ENCODE assay signal across 8 cellular contexts in genomic region chr10:50624866-50625491, GRCh38. TPM values are rescaled to one million over a fixed set of nuclear protein-coding genes. Genes with fewer than 3 reads are reported as not detected.
DNase-seq lines count a peak whose midpoint lies in the region; ATAC-seq lines count a peak whose summit lies in the region.

No MANE protein-coding gene starts in this region.

- CTCF ChIA-PET in T-cell (lab: Charles Lee): interaction anchor here (0.9 to 1.7 kb wide), 5 partner anchors 12 to 112 kb away, joined by 3 to 5 read pairs (median 3); no protein-coding TSS in a partner anchor

- H3K27me3 Mint-ChIP-seq in T-cell: no peaks in the 10 kb centered on the region

- peak overlapping the region; percentile 95 for H3K27ac Mint-ChIP-seq in T-cell

- peaks cover 1% of the 10 kb centered on the region for H3K4me1 ChIP-seq in right cardiac atrium (ENCODE audit: control insufficient read depth, insufficient read depth, low read length)

- ATAC-seq in T-cell (replicated peaks in 1 of 4) (peak; percentile 22 to 40 (median 34)), right cardiac atrium (peak; percentile 85 to 86)

- WGBS in right cardiac atrium: under 1% methylated on average over 58 of the region's 58 CpGs

- H3K27ac ChIP-seq in angular gyrus (ENCODE audit: low read depth, low read length): peak overlapping the region; percentile 96
- H3K27ac ChIP-seq in right cardiac atrium (ENCODE audit: low read length): peak overlapping the region; percentile 97

- POLR2A ChIA-PET in T-cell (lab: Charles Lee): interaction anchor here in 1 of 2 donors (0.6 kb wide), 1 partner anchor 18 kb away, joined by 4 read pairs; no protein-coding TSS in a partner anchor

- peaks cover 3% of the 10 kb centered on the region for H3K36me3 Mint-ChIP-seq in T-cell

- intact Hi-C loops in right cardiac atrium (cut with DNase I): loop anchor here (5.0 to 10.0 kb wide), 6 partner anchors 68 to 300 kb away; no protein-coding TSS in a partner anchor

- peaks cover 25 to 34% (median 27%) of the 10 kb centered on the region in 3 donors for H3K4me1 Mint-ChIP-seq in T-cell

- H3K9me3 ChIP-seq in right cardiac atrium (ENCODE audit: control insufficient read depth, low read length): no peaks in the 10 kb centered on the region

- peak overlapping the region; percentile 95 for H3K4me3 ChIP-seq in right cardiac atrium (ENCODE audit: low read length)

- DNase-seq in DMS79 treated with DMSO at 0.1 percent for 48 hours (lab: John Stamatoyannopoulos, UW) (peak; percentile 34), DMS79 (lab: John Stamatoyannopoulos, UW) (no peak), HCEC 1CT (peak; percentile 82), M059J (ENCODE audit: low read depth) (peak; percentile 74), T-cell (peak; percentile 32 to 70 (median 53)), right cardiac atrium (peak in 2 of 3 donors; percentile 64 to 87), putamen (ENCODE audit: low spot score) (peak; percentile 80)

- H3K4me3 Mint-ChIP-seq in T-cell: peak overlapping the region; percentile 90 to 99 (median 93)

- no peaks in the 10 kb centered on the region for H3K27me3 ChIP-seq in right cardiac atrium (ENCODE audit: control insufficient read depth, insufficient read depth)

- H3K9me3 Mint-ChIP-seq in T-cell: no peaks in the 10 kb centered on the region

RNA-seq across cellular contexts. Expression of gene SGMS1, which starts 1.2 kb away (rescaled TPM):
- 21.0 and 23.1 TPM in 2 replicates for total RNA-seq in M059J (2014; rRNA removed; shearing (Covaris generic))
- total RNA-seq in T-cell: 10 to 100 TPM; 28.4 to 39.7 (median 32.6) TPM
- 10 to 100 TPM; 24.5 to 26.0 (median 24.9) TPM for total RNA-seq in right cardiac atrium
- polyA plus RNA-seq in right cardiac atrium: 12.0 TPM
